In genomic region chr5:135973323-135974018, GRCh38 we compare ENCODE assay signal across 18 cellular contexts. TPM values are rescaled to one million over a fixed set of nuclear protein-coding genes. Genes with fewer than 3 reads are reported as not detected.
DNase-seq lines count a peak whose midpoint lies in the region; ATAC-seq, FAIRE-seq and TF ChIP-seq lines count a peak whose summit lies in the region.
"Had no signal": no experiment of that assay in that cellular context is flagged by ENCODE, and none has a peak within 500 bp of the region (broad histone marks: within the 10 kb centered on the region; RNA-seq: fewer than 3 reads in every experiment).

No MANE protein-coding gene starts in this region.

- DNase-seq in HFFc6 (peak; percentile 38), astrocyte of the spinal cord (ENCODE audit: low read depth, low spot score) (peak; percentile 42), right cardiac atrium (peak in 1 of 3 donors; percentile 22), stromal cell of bone marrow (ENCODE audit: low read depth) (peak; percentile 62), dorsolateral prefrontal cortex (no peak), NCI-H2196 treated with DMSO at 0.1 percent for 48 hours (lab: John Stamatoyannopoulos, UW; ENCODE audit: unreplicated experiment) (no peak), GM12891 (ENCODE audit: insufficient read length, low spot score) (no peak)
- DNase-seq: activated gamma-delta T cell treated with Interleukin-2 at 50 U/mL for 16 hours; CD8-positive, alpha-beta memory T cell; endodermal cell; GOT3; heart right ventricle; naive B cell; NCI-H1048; stimulated activated CD4-positive, alpha-beta T cell treated with anti-CD3 and anti-CD28 coated beads, Interleukin-4, amount 100 ng/mL, for 24 hours; WERI-Rb-1 had no signal

- peak; percentile 48 to 55 for ATAC-seq in right cardiac atrium

- H3K9me3 Mint-ChIP-seq in HFFc6: no peaks in the 10 kb centered on the region
- H3K9me3 Mint-ChIP-seq: endodermal cell had no signal

- peaks cover 4% of the 10 kb centered on the region for H3K27me3 Mint-ChIP-seq in HFFc6 (ENCODE audit: insufficient read depth)

- no peak overlapping the region for H3K27ac Mint-ChIP-seq in HFFc6
- H3K27ac Mint-ChIP-seq: CD8-positive, alpha-beta memory T cell; endodermal cell; naive B cell had no signal

- H3K9me3 ChIP-seq in right cardiac atrium (ENCODE audit: control insufficient read depth, low read length): no peaks in the 10 kb centered on the region
- H3K9me3 ChIP-seq: tibial artery had no signal

- intact Hi-C loops in right cardiac atrium (cut with DNase I): no loop called here
- intact Hi-C loops in dorsolateral prefrontal cortex (cut with DNase I): loop anchor here in 1 of 2 donors (10.0 kb wide), 1 partner anchor 201 kb away; no protein-coding TSS in a partner anchor

- H3K4me3 Mint-ChIP-seq in HFFc6: no peak overlapping the region
- H3K4me3 Mint-ChIP-seq: CD8-positive, alpha-beta memory T cell; endodermal cell; naive B cell had no signal

- WGBS in right cardiac atrium: 85% methylated on average over 2 of the region's 2 CpGs

- H3K36me3 Mint-ChIP-seq in HFFc6 (ENCODE audit: low read depth): no peaks in the 10 kb centered on the region
- H3K36me3 Mint-ChIP-seq: CD8-positive, alpha-beta memory T cell had no signal

- in situ Hi-C loops in astrocyte of the spinal cord (cut with HindIII; ENCODE audit: low sequenced_read_pairs): no loop called here

- peaks cover 15% of the 10 kb centered on the region for H3K4me1 Mint-ChIP-seq in HFFc6 (ENCODE audit: low read depth)
- H3K4me1 Mint-ChIP-seq: CD8-positive, alpha-beta memory T cell; naive B cell had no signal

- H3K27ac ChIP-seq in right cardiac atrium (ENCODE audit: low read length): no peak overlapping the region
- H3K27ac ChIP-seq in dorsolateral prefrontal cortex: no peak overlapping the region
- H3K27ac ChIP-seq: heart right ventricle, tibial artery, WERI-Rb-1 had no signal

- no peak for FAIRE-seq in GM12891 (lab: Jason Lieb, UNC)
- FAIRE-seq: G401.6 had no signal

- H3K4me1 ChIP-seq in right cardiac atrium (ENCODE audit: control insufficient read depth, insufficient read depth, low read length): no peaks in the 10 kb centered on the region
- H3K4me1 ChIP-seq: tibial artery had no signal

- TF ChIP-seq POLR2A in GM12891 (IDR thresholded peaks at IDR 0.05; ENCODE audit: low read depth, low read length): no peak

- TF ChIP-seq CTCF in HFFc6 (IDR thresholded peaks at IDR 0.05): no peak
- no peak for TF ChIP-seq CTCF in astrocyte of the spinal cord (IDR thresholded peaks at IDR 0.05; ENCODE audit: low read depth, low read length)
- no peak for TF ChIP-seq CTCF in dorsolateral prefrontal cortex (IDR thresholded peaks at IDR 0.05 in 54 of 56, conservative IDR thresholded peaks at IDR 0.05 in 2 of 56; ENCODE audit: low read depth in 1 of 56, partially characterized antibody in 56 of 56)

- H3K4me3 ChIP-seq in astrocyte of the spinal cord (ENCODE audit: low read depth, low read length): no peak overlapping the region
- H3K4me3 ChIP-seq in right cardiac atrium (ENCODE audit: low read length): no peak overlapping the region
- H3K4me3 ChIP-seq in dorsolateral prefrontal cortex: no peak overlapping the region
- H3K4me3 ChIP-seq: heart right ventricle, tibial artery had no signal

- H3K27me3 ChIP-seq in right cardiac atrium (ENCODE audit: control insufficient read depth, insufficient read depth): no peaks in the 10 kb centered on the region
- H3K27me3 ChIP-seq in dorsolateral prefrontal cortex: peaks cover 0 to 45% (median 16%) of the 10 kb centered on the region in 45 donors
- H3K27me3 ChIP-seq: tibial artery had no signal

TF ChIP-seq in GM12891, 5 proteins besides CTCF, POLR2A, EP300 and RAD21:
- TF ChIP-seq SPI1 (IDR thresholded peaks at IDR 0.05; ENCODE audit: low read depth, low read length) (no peak), POU2F2 (IDR thresholded peaks at IDR 0.05; ENCODE audit: low read depth, low read length) (no peak), PAX5 (IDR thresholded peaks at IDR 0.05; ENCODE audit: insufficient read depth, low read length, severe bottlenecking) (no peak), POLR2AphosphoS5 (IDR thresholded peaks at IDR 0.05; ENCODE audit: low read depth, low read length) (no peak)

RNA-seq across cellular contexts. Expression of gene LECT2, which starts 18.7 kb away (rescaled TPM):
- not detected for total RNA-seq in HFFc6 (2021; fragmentation: NEBNext Ultra II Directional; extraction: Animal tissue kit (Norgen Biotek cat#: 25700))
- not detected for total RNA-seq in right cardiac atrium
- not detected for polyA plus RNA-seq in right cardiac atrium
- total RNA-seq in dorsolateral prefrontal cortex: not detected
- not detected for polyA plus RNA-seq in GM12891 (2012; ENCODE audit: low read depth, missing spikeins)
- total RNA-seq: CD8-positive, alpha-beta memory T cell; endodermal cell; heart right ventricle had no signal
- polyA plus RNA-seq: CD8-positive, alpha-beta memory T cell; heart right ventricle had no signal

RNA-seq across cellular contexts. Expression of gene TGFBI, which starts 55.3 kb away (rescaled TPM):
- total RNA-seq in HFFc6 (2021; fragmentation: NEBNext Ultra II Directional; extraction: Animal tissue kit (Norgen Biotek cat#: 25700)): 100 to 1,000 TPM; 529 to 911 (median 784) TPM
- total RNA-seq in right cardiac atrium (10 to 100 TPM; 41.6 to 60.4 (median 51.2) TPM), dorsolateral prefrontal cortex (10 to 100 TPM in 24 of 120 experiments, 1 to 10 TPM in 96; 1.4 to 68.6 (median 6.2) TPM)
- 44.1 TPM for polyA plus RNA-seq in right cardiac atrium
- not detected for polyA plus RNA-seq in GM12891 (2012; ENCODE audit: low read depth, missing spikeins)

Comparison
In these comparisons a context has a peak if more than half of its experiments do, and no peak if none do; other contexts are left out.
1. DNase-seq: peak in HFFc6 (single experiment), astrocyte of the spinal cord (single experiment) and stromal cell of bone marrow (single experiment); none in dorsolateral prefrontal cortex (0 of 10), NCI-H2196 treated with DMSO at 0.1 percent for 48 hours (single experiment) and GM12891 (single experiment).
2. RNA of gene TGFBI, which starts 55.3 kb away (total RNA-seq): 529 to 911 TPM in HFFc6; 41.6 to 60.4 TPM in right cardiac atrium and 1.4 to 68.6 TPM in dorsolateral prefrontal cortex; every median in the first group is over 4 times any median in the second.